Comparison of ENCODE assay signal across 1 cellular context in the genomic region with DNA sequence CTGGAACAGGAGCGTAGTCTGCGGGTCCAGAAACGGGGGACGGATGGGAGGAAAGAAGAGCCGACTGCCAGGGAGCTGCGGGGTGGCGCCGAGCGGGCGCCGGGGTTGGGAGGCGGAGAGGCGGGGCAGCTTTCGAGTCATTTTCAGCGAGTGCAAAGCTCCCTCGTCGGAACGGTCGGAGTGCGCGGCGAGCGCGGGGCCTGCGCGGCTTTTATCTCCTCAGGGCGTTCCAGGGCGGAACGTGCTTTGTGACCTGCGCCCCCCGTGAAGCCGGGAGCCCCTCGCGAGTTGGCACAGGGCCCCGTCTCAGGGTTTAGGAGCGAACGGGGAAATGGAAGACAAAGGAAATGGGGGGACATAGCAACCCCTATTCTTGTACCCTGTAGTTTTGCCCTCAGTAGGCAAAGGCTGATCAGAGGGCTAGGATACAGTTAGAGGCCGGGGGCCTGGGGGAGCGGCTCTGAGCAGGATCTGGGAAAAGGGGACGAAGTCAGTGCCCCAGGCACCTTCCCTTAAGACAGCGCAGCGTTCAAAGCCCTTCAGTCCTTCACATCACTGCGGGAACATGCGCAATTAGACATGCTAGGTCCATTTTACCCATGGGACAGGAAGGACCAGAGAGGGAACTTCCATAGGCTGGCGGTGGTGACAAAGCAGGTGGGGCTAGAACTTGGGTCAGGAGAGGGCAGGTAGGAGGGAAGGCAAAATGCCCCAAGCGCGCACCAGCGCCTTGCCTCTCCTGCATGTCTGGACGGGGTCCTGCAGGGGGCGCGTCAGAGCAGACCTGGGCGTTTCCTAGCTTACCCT.
TF ChIP-seq lines count a peak whose summit lies in the region.

No MANE protein-coding gene starts in this region.

TF ChIP-seq in HepG2, 621 proteins besides CTCF, POLR2A, EP300 and RAD21 (continued from another document and continues in another):
- TF ChIP-seq, protein P1, sequence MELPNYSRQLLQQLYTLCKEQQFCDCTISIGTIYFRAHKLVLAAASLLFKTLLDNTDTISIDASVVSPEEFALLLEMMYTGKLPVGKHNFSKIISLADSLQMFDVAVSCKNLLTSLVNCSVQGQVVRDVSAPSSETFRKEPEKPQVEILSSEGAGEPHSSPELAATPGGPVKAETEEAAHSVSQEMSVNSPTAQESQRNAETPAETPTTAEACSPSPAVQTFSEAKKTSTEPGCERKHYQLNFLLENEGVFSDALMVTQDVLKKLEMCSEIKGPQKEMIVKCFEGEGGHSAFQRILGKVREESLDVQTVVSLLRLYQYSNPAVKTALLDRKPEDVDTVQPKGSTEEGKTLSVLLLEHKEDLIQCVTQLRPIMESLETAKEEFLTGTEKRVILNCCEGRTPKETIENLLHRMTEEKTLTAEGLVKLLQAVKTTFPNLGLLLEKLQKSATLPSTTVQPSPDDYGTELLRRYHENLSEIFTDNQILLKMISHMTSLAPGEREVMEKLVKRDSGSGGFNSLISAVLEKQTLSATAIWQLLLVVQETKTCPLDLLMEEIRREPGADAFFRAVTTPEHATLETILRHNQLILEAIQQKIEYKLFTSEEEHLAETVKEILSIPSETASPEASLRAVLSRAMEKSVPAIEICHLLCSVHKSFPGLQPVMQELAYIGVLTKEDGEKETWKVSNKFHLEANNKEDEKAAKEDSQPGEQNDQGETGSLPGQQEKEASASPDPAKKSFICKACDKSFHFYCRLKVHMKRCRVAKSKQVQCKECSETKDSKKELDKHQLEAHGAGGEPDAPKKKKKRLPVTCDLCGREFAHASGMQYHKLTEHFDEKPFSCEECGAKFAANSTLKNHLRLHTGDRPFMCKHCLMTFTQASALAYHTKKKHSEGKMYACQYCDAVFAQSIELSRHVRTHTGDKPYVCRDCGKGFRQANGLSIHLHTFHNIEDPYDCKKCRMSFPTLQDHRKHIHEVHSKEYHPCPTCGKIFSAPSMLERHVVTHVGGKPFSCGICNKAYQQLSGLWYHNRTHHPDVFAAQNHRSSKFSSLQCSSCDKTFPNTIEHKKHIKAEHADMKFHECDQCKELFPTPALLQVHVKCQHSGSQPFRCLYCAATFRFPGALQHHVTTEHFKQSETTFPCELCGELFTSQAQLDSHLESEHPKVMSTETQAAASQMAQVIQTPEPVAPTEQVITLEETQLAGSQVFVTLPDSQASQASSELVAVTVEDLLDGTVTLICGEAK (IDR thresholded peaks at IDR 0.05), result no peak
- TF ChIP-seq, protein P1 (CRISPR knock-in tag; IDR thresholded peaks at IDR 0.05), result no peak
- TF ChIP-seq SP4 (CRISPR knock-in tag; IDR thresholded peaks at IDR 0.05), result peak; percentile 18; the same call in 1 of the 2 replicates
- TF ChIP-seq ZNF766 (CRISPR knock-in tag; IDR thresholded peaks at IDR 0.05; ENCODE audit: borderline replicate concordance), result no peak
- TF ChIP-seq ZNF720 (CRISPR knock-in tag; IDR thresholded peaks at IDR 0.05), result no peak
- peak; percentile 57 for TF ChIP-seq TEAD3 (CRISPR knock-in tag; optimal IDR thresholded peaks at IDR 0.05; ENCODE audit: borderline replicate concordance)
- TF ChIP-seq, protein P2, sequence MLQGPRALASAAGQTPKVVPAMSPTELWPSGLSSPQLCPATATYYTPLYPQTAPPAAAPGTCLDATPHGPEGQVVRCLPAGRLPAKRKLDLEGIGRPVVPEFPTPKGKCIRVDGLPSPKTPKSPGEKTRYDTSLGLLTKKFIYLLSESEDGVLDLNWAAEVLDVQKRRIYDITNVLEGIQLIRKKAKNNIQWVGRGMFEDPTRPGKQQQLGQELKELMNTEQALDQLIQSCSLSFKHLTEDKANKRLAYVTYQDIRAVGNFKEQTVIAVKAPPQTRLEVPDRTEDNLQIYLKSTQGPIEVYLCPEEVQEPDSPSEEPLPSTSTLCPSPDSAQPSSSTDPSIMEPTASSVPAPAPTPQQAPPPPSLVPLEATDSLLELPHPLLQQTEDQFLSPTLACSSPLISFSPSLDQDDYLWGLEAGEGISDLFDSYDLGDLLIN (CRISPR knock-in tag; IDR thresholded peaks at IDR 0.05; ENCODE audit: borderline replicate concordance), result no peak
- TF ChIP-seq SMAD3 (CRISPR knock-in tag; IDR thresholded peaks at IDR 0.05), result no peak
- no peak for TF ChIP-seq KDM1A (CRISPR knock-in tag; IDR thresholded peaks at IDR 0.05)
- TF ChIP-seq SPEN (CRISPR knock-in tag; IDR thresholded peaks at IDR 0.05; ENCODE audit: low read depth), result no peak
- no peak for TF ChIP-seq ELF1 (CRISPR knock-in tag; IDR thresholded peaks at IDR 0.05)
- TF ChIP-seq ZNF343 (CRISPR knock-in tag; IDR thresholded peaks at IDR 0.05), result peak; percentile 29; the same call in 1 of the 2 replicates
- TF ChIP-seq TEAD2 (CRISPR knock-in tag; IDR thresholded peaks at IDR 0.05), result 0 out of 2 replicates have a peak, but pooled peaks have one; percentile 64
- peak; percentile 53 for TF ChIP-seq STAG1 (CRISPR knock-in tag; IDR thresholded peaks at IDR 0.05)
- TF ChIP-seq BORCS8-MEF2B (CRISPR knock-in tag; IDR thresholded peaks at IDR 0.05), result peak; percentile 46; the same call in 1 of the 2 replicates
- TF ChIP-seq, protein P3, sequence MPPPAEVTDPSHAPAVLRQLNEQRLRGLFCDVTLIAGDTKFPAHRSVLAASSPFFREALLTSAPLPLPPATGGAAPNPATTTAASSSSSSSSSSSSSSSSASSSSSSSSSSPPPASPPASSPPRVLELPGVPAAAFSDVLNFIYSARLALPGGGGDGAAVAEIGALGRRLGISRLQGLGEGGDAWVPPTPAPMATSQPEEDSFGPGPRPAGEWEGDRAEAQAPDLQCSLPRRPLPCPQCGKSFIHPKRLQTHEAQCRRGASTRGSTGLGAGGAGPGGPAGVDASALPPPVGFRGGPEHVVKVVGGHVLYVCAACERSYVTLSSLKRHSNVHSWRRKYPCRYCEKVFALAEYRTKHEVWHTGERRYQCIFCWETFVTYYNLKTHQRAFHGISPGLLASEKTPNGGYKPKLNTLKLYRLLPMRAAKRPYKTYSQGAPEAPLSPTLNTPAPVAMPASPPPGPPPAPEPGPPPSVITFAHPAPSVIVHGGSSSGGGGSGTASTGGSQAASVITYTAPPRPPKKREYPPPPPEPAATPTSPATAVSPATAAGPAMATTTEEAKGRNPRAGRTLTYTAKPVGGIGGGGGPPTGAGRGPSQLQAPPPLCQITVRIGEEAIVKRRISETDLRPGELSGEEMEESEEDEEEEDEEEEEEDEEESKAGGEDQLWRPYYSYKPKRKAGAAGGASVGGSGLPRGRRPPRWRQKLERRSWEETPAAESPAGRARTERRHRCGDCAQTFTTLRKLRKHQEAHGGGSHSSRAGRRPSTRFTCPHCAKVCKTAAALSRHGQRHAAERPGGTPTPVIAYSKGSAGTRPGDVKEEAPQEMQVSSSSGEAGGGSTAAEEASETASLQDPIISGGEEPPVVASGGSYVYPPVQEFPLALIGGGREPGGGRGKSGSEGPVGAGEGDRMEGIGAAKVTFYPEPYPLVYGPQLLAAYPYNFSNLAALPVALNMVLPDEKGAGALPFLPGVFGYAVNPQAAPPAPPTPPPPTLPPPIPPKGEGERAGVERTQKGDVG (CRISPR knock-in tag; IDR thresholded peaks at IDR 0.05; ENCODE audit: borderline replicate concordance), result 0 out of 2 replicates have a peak, but pooled peaks have one; percentile 60
- peak; percentile 22; the same call in 1 of the 2 replicates for TF ChIP-seq RXRB (CRISPR knock-in tag; IDR thresholded peaks at IDR 0.05; ENCODE audit: borderline replicate concordance)
- TF ChIP-seq ZNF569 (CRISPR knock-in tag; IDR thresholded peaks at IDR 0.05; ENCODE audit: borderline replicate concordance), result no peak
- peak; percentile 68; the same call in 1 of the 2 replicates for TF ChIP-seq ZNF891 (CRISPR knock-in tag; IDR thresholded peaks at IDR 0.05)
- 0 out of 2 replicates have a peak, but pooled peaks have one; percentile 36 for TF ChIP-seq MTF2 (CRISPR knock-in tag; IDR thresholded peaks at IDR 0.05; ENCODE audit: borderline replicate concordance)
- TF ChIP-seq, protein P4, sequence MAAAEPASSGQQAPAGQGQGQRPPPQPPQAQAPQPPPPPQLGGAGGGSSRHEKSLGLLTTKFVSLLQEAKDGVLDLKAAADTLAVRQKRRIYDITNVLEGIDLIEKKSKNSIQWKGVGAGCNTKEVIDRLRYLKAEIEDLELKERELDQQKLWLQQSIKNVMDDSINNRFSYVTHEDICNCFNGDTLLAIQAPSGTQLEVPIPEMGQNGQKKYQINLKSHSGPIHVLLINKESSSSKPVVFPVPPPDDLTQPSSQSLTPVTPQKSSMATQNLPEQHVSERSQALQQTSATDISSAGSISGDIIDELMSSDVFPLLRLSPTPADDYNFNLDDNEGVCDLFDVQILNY (CRISPR knock-in tag; conservative IDR thresholded peaks at IDR 0.05), result peak; percentile 51; the same call in 1 of the 2 replicates
- TF ChIP-seq, protein P5, sequence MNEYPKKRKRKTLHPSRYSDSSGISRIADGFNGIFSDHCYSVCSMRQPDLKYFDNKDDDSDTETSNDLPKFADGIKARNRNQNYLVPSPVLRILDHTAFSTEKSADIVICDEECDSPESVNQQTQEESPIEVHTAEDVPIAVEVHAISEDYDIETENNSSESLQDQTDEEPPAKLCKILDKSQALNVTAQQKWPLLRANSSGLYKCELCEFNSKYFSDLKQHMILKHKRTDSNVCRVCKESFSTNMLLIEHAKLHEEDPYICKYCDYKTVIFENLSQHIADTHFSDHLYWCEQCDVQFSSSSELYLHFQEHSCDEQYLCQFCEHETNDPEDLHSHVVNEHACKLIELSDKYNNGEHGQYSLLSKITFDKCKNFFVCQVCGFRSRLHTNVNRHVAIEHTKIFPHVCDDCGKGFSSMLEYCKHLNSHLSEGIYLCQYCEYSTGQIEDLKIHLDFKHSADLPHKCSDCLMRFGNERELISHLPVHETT (CRISPR knock-in tag; conservative IDR thresholded peaks at IDR 0.05), result no peak
- TF ChIP-seq ZNF816 (CRISPR knock-in tag; IDR thresholded peaks at IDR 0.05; ENCODE audit: borderline replicate concordance), result 0 out of 2 replicates have a peak, but pooled peaks have one; percentile 46
- TF ChIP-seq, protein P6, sequence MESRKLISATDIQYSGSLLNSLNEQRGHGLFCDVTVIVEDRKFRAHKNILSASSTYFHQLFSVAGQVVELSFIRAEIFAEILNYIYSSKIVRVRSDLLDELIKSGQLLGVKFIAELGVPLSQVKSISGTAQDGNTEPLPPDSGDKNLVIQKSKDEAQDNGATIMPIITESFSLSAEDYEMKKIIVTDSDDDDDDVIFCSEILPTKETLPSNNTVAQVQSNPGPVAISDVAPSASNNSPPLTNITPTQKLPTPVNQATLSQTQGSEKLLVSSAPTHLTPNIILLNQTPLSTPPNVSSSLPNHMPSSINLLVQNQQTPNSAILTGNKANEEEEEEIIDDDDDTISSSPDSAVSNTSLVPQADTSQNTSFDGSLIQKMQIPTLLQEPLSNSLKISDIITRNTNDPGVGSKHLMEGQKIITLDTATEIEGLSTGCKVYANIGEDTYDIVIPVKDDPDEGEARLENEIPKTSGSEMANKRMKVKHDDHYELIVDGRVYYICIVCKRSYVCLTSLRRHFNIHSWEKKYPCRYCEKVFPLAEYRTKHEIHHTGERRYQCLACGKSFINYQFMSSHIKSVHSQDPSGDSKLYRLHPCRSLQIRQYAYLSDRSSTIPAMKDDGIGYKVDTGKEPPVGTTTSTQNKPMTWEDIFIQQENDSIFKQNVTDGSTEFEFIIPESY (CRISPR knock-in tag; IDR thresholded peaks at IDR 0.05), result 0 out of 2 replicates have a peak, but pooled peaks have one; percentile 26
- peak; percentile 11; the same call in 1 of the 2 replicates for TF ChIP-seq HNF4A (CRISPR knock-in tag; IDR thresholded peaks at IDR 0.05)
- no peak for TF ChIP-seq GTF3A (CRISPR knock-in tag; conservative IDR thresholded peaks at IDR 0.05)
- TF ChIP-seq, protein P7, sequence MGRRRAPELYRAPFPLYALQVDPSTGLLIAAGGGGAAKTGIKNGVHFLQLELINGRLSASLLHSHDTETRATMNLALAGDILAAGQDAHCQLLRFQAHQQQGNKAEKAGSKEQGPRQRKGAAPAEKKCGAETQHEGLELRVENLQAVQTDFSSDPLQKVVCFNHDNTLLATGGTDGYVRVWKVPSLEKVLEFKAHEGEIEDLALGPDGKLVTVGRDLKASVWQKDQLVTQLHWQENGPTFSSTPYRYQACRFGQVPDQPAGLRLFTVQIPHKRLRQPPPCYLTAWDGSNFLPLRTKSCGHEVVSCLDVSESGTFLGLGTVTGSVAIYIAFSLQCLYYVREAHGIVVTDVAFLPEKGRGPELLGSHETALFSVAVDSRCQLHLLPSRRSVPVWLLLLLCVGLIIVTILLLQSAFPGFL (CRISPR knock-in tag; IDR thresholded peaks at IDR 0.05), result no peak
- TF ChIP-seq, protein P8, sequence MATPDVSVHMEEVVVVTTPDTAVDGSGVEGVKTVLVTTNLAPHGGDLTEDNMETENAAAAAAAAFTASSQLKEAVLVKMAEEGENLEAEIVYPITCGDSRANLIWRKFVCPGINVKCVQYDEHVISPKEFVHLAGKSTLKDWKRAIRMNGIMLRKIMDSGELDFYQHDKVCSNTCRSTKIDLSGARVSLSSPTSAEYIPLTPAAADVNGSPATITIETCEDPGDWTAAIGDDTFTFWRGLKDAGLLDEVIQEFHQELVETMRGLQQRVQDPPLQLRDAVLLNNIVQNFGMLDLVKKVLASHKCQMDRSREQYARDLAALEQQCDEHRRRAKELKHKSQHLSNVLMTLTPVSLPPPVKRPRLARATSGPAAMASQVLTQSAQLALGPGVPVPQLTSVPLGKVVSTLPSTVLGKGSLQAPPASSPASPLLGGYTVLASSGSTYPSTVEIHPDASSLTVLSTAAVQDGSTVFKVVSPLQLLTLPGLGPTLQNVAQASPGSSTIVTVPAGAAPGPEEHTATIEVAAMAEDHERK (CRISPR knock-in tag; IDR thresholded peaks at IDR 0.05; ENCODE audit: low read depth), result no peak
